20 cellular contexts compared by ENCODE assay signal in the genomic region with DNA sequence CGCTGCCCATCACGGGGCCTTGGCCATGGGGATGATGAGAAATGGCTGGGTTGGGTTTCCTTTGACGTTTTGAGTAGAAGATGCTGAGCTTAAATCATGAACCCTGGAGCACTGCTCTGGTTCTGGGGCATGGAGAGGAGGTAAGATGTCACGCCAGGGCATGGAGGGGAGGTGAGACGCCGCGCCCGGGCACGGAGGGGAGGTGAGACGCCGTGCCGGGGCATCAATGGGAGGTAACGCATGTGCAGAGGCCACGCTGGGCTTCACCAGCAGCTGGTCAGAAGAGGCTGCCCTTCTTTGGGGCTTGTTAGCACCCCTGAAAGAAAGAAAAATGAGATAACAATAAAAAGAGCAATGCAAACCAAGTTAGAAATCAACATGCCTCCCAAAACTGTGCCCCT.
A peak's percentile ranks its signal among the peaks of the same experiment; 100 is the strongest.
DNase-seq lines count a peak whose midpoint lies in the region; ATAC-seq and TF ChIP-seq lines count a peak whose summit lies in the region.
"Had no signal": no experiment of that assay in that cellular context is flagged by ENCODE, and none has a peak within 500 bp of the region (broad histone marks: within the 10 kb centered on the region; RNA-seq: fewer than 3 reads in every experiment).

No MANE protein-coding gene starts in this region.

- no peak overlapping the region for H3K27ac ChIP-seq in right atrium auricular region
- peak overlapping the region; percentile 100 for H3K27ac ChIP-seq in endodermal cell (ENCODE audit: low read depth, low read length)
- H3K27ac ChIP-seq in neural progenitor cell: no peak overlapping the region
- H3K27ac ChIP-seq in H9 (ENCODE audit: insufficient read length, low read depth, low read length): no peak overlapping the region
- H3K27ac ChIP-seq: C4-2B, GM23248, SJSA1 had no signal

- no peaks in the 10 kb centered on the region for H3K36me3 Mint-ChIP-seq in endodermal cell (ENCODE audit: low read depth)
- no peaks in the 10 kb centered on the region for H3K36me3 Mint-ChIP-seq in neural progenitor cell
- peaks cover 0 to 2% (median 0%) of the 10 kb centered on the region in 3 experiments; a peak in 1 of 7 replicates for H3K36me3 Mint-ChIP-seq in H9 (ENCODE audit: insufficient read depth in 1 of 3, low read depth in 3 of 3)
- H3K36me3 Mint-ChIP-seq: CD8-positive, alpha-beta memory T cell had no signal

- no peak overlapping the region for H4K91ac ChIP-seq in H9 (ENCODE audit: insufficient read length, low read depth, low read length)

- intact Hi-C loops in left ventricle myocardium superior (cut with micrococcal nuclease): no loop called here

- H4K5ac ChIP-seq in H9 (ENCODE audit: insufficient read length, low read depth, low read length): no peak overlapping the region

- no peak overlapping the region for H3K9ac ChIP-seq in endodermal cell (ENCODE audit: extremely low read depth, low read length, poor library complexity, severe bottlenecking)
- no peak overlapping the region for H3K9ac ChIP-seq in neural progenitor cell
- no peak overlapping the region for H3K9ac ChIP-seq in H9 (ENCODE audit: extremely low read depth, insufficient read length, low read length)
- H3K9ac ChIP-seq: GM23248 had no signal

- ATAC-seq in left ventricle myocardium superior: no peak
- ATAC-seq: Right ventricle myocardium inferior had no signal

- H2BK120ac ChIP-seq in H9 (ENCODE audit: low read depth, low read length, poor library complexity, severe bottlenecking): no peak overlapping the region

- H3K4me2 ChIP-seq in neural progenitor cell: no peak overlapping the region
- no peak overlapping the region for H3K4me2 ChIP-seq in H9 (ENCODE audit: insufficient read depth, insufficient read length, low read length)

- peaks cover 20% of the 10 kb centered on the region for H4K20me1 ChIP-seq in neural progenitor cell (ENCODE audit: low read depth)
- H4K20me1 ChIP-seq in H9 (ENCODE audit: control insufficient read depth, insufficient read depth, insufficient read length): no peaks in the 10 kb centered on the region

- H4K8ac ChIP-seq in H9 (replicated peaks; ENCODE audit: insufficient read length, low read depth, low read length): no peak overlapping the region

- no peak overlapping the region for H3K4ac ChIP-seq in H9 (ENCODE audit: low read depth, low read length)

- no peak overlapping the region for H3K14ac ChIP-seq in H9 (ENCODE audit: insufficient read depth, low read length)

- H2AFZ ChIP-seq in neural progenitor cell (replicated peaks): no peak overlapping the region
- no peak overlapping the region for H2AFZ ChIP-seq in H9 (ENCODE audit: low read length)
- H2AFZ ChIP-seq: GM23248 had no signal

- H2BK15ac ChIP-seq in H9 (ENCODE audit: low read depth, low read length): no peak overlapping the region

- H3K9me3 ChIP-seq in right atrium auricular region (no peaks in the 10 kb centered on the region), endodermal cell (ENCODE audit: control insufficient read depth, low read length) (no peaks in the 10 kb centered on the region), neural progenitor cell (ENCODE audit: low read depth) (no peaks in the 10 kb centered on the region), H9 (ENCODE audit: control insufficient read depth, low read depth, low read length) (no peaks in the 10 kb centered on the region)

- H3T11ph ChIP-seq in H9 (ENCODE audit: low read length): no peak overlapping the region

- no peaks in the 10 kb centered on the region for H3K23me2 ChIP-seq in H9 (ENCODE audit: insufficient read length, low read depth, low read length, poor library complexity, severe bottlenecking)

- peaks cover 20% of the 10 kb centered on the region for H3K4me1 Mint-ChIP-seq in endodermal cell
- peaks cover 67% of the 10 kb centered on the region for H3K4me1 Mint-ChIP-seq in neural progenitor cell
- peaks cover 30 to 50% of the 10 kb centered on the region in 2 experiments for H3K4me1 Mint-ChIP-seq in H9
- H3K4me1 Mint-ChIP-seq: CD8-positive, alpha-beta memory T cell had no signal

- H3K79me1 ChIP-seq in H9 (ENCODE audit: insufficient read depth, low read depth, low read length, poor library complexity, severe bottlenecking): no peaks in the 10 kb centered on the region

- 96 to 97% methylated on average over 10 to 14 of the region's 14 CpGs for WGBS in endodermal cell (ENCODE audit: insufficient coverage in 1 of 2, insufficient read length in 1 of 2), 2 experiments
- WGBS in H9 (ENCODE audit: extremely low coverage, insufficient read length, low lambda C conversion rate): no CpG with 5 or more reads among the region's 14 CpGs

- H3K27me3 Mint-ChIP-seq in endodermal cell (ENCODE audit: insufficient read depth) (peaks cover 8% of the 10 kb centered on the region), neural progenitor cell (ENCODE audit: insufficient read depth, low read depth) (peaks cover 11% of the 10 kb centered on the region), H9 (ENCODE audit: low read depth) (peaks cover 4% of the 10 kb centered on the region)

- H2BK5ac ChIP-seq in H9 (ENCODE audit: insufficient read length, low read length): no peak overlapping the region

- DNase-seq in right atrium auricular region (ENCODE audit: low spot score): peak; percentile 54
- no peak for DNase-seq in left ventricle myocardium superior
- DNase-seq in endodermal cell: peak; percentile 17
- no peak for DNase-seq in neural progenitor cell (ENCODE audit: low spot score)
- DNase-seq in ureter (ENCODE audit: low spot score): peak; percentile 25
- DNase-seq in NCI-H146 treated with DMSO at 0.1 percent for 48 hours (lab: John Stamatoyannopoulos, UW; ENCODE audit: unreplicated experiment): no peak
- DNase-seq in H9: no peak
- DNase-seq: Calu3; CD8-positive, alpha-beta memory T cell; GM23248; HCEC 1CT; Karpas-422; MV-4-11; NCI-H187; NCI-H446 treated with DMSO at 0.1 percent for 48 hours; NCI-H526 treated with DMSO at 0.1 percent for 48 hours; OCI-M1 had no signal

- H3K4me3 Mint-ChIP-seq in endodermal cell (no peak overlapping the region), neural progenitor cell (peak overlapping the region; percentile 46), H9 (no peak overlapping the region)
- H3K4me3 Mint-ChIP-seq: CD8-positive, alpha-beta memory T cell had no signal

- H3F3A ChIP-seq in neural progenitor cell (ENCODE audit: low read depth): no peaks in the 10 kb centered on the region

- no peak overlapping the region for H3K4me3 ChIP-seq in right atrium auricular region
- no peak overlapping the region for H3K4me3 ChIP-seq in endodermal cell (ENCODE audit: low read length)
- no peak overlapping the region for H3K4me3 ChIP-seq in neural progenitor cell
- H3K4me3 ChIP-seq: GM23248, SJSA1 had no signal

- H3K9me3 Mint-ChIP-seq in endodermal cell: no peaks in the 10 kb centered on the region
- no peaks in the 10 kb centered on the region for H3K9me3 Mint-ChIP-seq in neural progenitor cell
- no peaks in the 10 kb centered on the region for H3K9me3 Mint-ChIP-seq in H9
- H3K9me3 Mint-ChIP-seq: CD8-positive, alpha-beta memory T cell had no signal

- H3K27ac Mint-ChIP-seq in endodermal cell: no peak overlapping the region
- peak overlapping the region; percentile 93 for H3K27ac Mint-ChIP-seq in neural progenitor cell
- no peak overlapping the region for H3K27ac Mint-ChIP-seq in H9
- H3K27ac Mint-ChIP-seq: CD8-positive, alpha-beta memory T cell had no signal

- no peak overlapping the region for H2AK5ac ChIP-seq in H9 (ENCODE audit: insufficient read length, low read length)

- no peaks in the 10 kb centered on the region for H3K27me3 ChIP-seq in right atrium auricular region
- H3K27me3 ChIP-seq in endodermal cell (ENCODE audit: control insufficient read depth, insufficient read depth, low read length, poor library complexity, severe bottlenecking): no peaks in the 10 kb centered on the region
- H3K27me3 ChIP-seq in neural progenitor cell: peaks cover 69% of the 10 kb centered on the region
- H3K27me3 ChIP-seq in H9 (ENCODE audit: insufficient read depth, low read length): no peaks in the 10 kb centered on the region
- H3K27me3 ChIP-seq: SJSA1 had no signal

- H3K18ac ChIP-seq in H9 (ENCODE audit: insufficient read length, low read depth, low read length): no peak overlapping the region

- no peak overlapping the region for H2BK20ac ChIP-seq in H9 (ENCODE audit: low read depth, low read length, poor library complexity, severe bottlenecking)

- H3K23ac ChIP-seq in H9 (ENCODE audit: insufficient read length, low read depth, low read length): no peak overlapping the region

- H3K79me2 ChIP-seq in neural progenitor cell (ENCODE audit: low read depth) (no peaks in the 10 kb centered on the region), H9 (ENCODE audit: insufficient read depth, low read length) (no peaks in the 10 kb centered on the region)

- H3K4me1 ChIP-seq in right atrium auricular region (no peaks in the 10 kb centered on the region), endodermal cell (ENCODE audit: control insufficient read depth, insufficient read depth, low read length) (peaks cover 10% of the 10 kb centered on the region), neural progenitor cell (peaks cover 7% of the 10 kb centered on the region), H9 (ENCODE audit: insufficient read depth, low read length) (peaks cover 4% of the 10 kb centered on the region; the same call in 1 of the 2 replicates)
- H3K4me1 ChIP-seq: SJSA1 had no signal

- H2BK12ac ChIP-seq in H9 (ENCODE audit: insufficient read length, low read depth, low read length): no peak overlapping the region

- H3K36me3 ChIP-seq in right atrium auricular region (no peaks in the 10 kb centered on the region), endodermal cell (ENCODE audit: control insufficient read depth, insufficient read depth, low read length) (no peaks in the 10 kb centered on the region), neural progenitor cell (no peaks in the 10 kb centered on the region)
- H3K36me3 ChIP-seq: SJSA1 had no signal

- H3K56ac ChIP-seq in H9 (ENCODE audit: insufficient read length, low read depth, low read length): no peak overlapping the region

- no peak for TF ChIP-seq CTCF in right atrium auricular region (IDR thresholded peaks at IDR 0.05)
- TF ChIP-seq CTCF in endodermal cell (conservative IDR thresholded peaks at IDR 0.05): no peak
- TF ChIP-seq CTCF in neural progenitor cell (IDR thresholded peaks at IDR 0.05): no peak
- no peak for TF ChIP-seq CTCF in H9 (conservative IDR thresholded peaks at IDR 0.05)

Comparison
In these comparisons a context has a peak if more than half of its experiments do, and no peak if none do; other contexts are left out.
1. DNase-seq: peak in right atrium auricular region (single experiment), endodermal cell (single experiment) and ureter (single experiment); none in left ventricle myocardium superior (single experiment), neural progenitor cell (single experiment), NCI-H146 treated with DMSO at 0.1 percent for 48 hours (single experiment) and H9 (single experiment).